In genomic region chr7:10860516-10860915, GRCh38 we compare ENCODE assay signal across 2 cellular contexts.
TF ChIP-seq lines count a peak whose summit lies in the region.

No MANE protein-coding gene starts in this region.

TF ChIP-seq in GM23338, 12 proteins besides CTCF, POLR2A, EP300 and RAD21:
- TF ChIP-seq EZH2 (IDR thresholded peaks at IDR 0.05; ENCODE audit: low read depth, unreplicated experiment): no peak

TF ChIP-seq in H1, 55 proteins besides CTCF, POLR2A, EP300 and RAD21:
- no peak for TF ChIP-seq ASH2L (IDR thresholded peaks at IDR 0.05; ENCODE audit: low read length)
- no peak for TF ChIP-seq SUZ12 (IDR thresholded peaks at IDR 0.05; ENCODE audit: low read length)
- no peak for TF ChIP-seq RFX5 (IDR thresholded peaks at IDR 0.05; ENCODE audit: borderline replicate concordance, low read depth, low read length)
- no peak for TF ChIP-seq CHD2 (IDR thresholded peaks at IDR 0.05; ENCODE audit: low read length)
- no peak for TF ChIP-seq TEAD4 (IDR thresholded peaks at IDR 0.05; ENCODE audit: low read depth, low read length)
- TF ChIP-seq MAFK (IDR thresholded peaks at IDR 0.05; ENCODE audit: low read depth, low read length): peak; percentile 72; the same call in 1 of the 2 replicates
- no peak for TF ChIP-seq PHF8 (conservative IDR thresholded peaks at IDR 0.05; ENCODE audit: low read depth, low read length)
- TF ChIP-seq SP4 (IDR thresholded peaks at IDR 0.05; ENCODE audit: low read length): no peak
- TF ChIP-seq, protein P1, sequence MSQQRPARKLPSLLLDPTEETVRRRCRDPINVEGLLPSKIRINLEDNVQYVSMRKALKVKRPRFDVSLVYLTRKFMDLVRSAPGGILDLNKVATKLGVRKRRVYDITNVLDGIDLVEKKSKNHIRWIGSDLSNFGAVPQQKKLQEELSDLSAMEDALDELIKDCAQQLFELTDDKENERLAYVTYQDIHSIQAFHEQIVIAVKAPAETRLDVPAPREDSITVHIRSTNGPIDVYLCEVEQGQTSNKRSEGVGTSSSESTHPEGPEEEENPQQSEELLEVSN (IDR thresholded peaks at IDR 0.05): no peak
- no peak for TF ChIP-seq POLR2AphosphoS5 (IDR thresholded peaks at IDR 0.05; ENCODE audit: low read depth, low read length)
- no peak for TF ChIP-seq KDM4A (IDR thresholded peaks at IDR 0.05; ENCODE audit: low read depth, low read length, severe bottlenecking)
- TF ChIP-seq YY1 (IDR thresholded peaks at IDR 0.05; ENCODE audit: low read depth, low read length): no peak
- no peak for TF ChIP-seq TAF1 (IDR thresholded peaks at IDR 0.05; ENCODE audit: low read depth, low read length)
- no peak for TF ChIP-seq SIN3A (conservative IDR thresholded peaks at IDR 0.05 in 1 of 2, IDR thresholded peaks at IDR 0.05 in 1 of 2; ENCODE audit: low read depth in 1 of 2, low read length in 2 of 2)
- TF ChIP-seq ZNF274 (IDR thresholded peaks at IDR 0.05; ENCODE audit: borderline replicate concordance, extremely low read depth, low read length): no peak
- no peak for TF ChIP-seq BCL11A (IDR thresholded peaks at IDR 0.05; ENCODE audit: low read depth in 2 of 2, low read length in 2 of 2)
- TF ChIP-seq, protein P2, sequence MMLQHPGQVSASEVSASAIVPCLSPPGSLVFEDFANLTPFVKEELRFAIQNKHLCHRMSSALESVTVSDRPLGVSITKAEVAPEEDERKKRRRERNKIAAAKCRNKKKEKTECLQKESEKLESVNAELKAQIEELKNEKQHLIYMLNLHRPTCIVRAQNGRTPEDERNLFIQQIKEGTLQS (IDR thresholded peaks at IDR 0.05; ENCODE audit: insufficient read depth, low read depth, low read length): no peak
- no peak for TF ChIP-seq MAX (IDR thresholded peaks at IDR 0.05)
- peak; percentile 41; the same call in 1 of the 2 replicates for TF ChIP-seq JUND (IDR thresholded peaks at IDR 0.05; ENCODE audit: low read length)
- no peak for TF ChIP-seq CEBPB (IDR thresholded peaks at IDR 0.05; ENCODE audit: low read depth, low read length)
- TF ChIP-seq BACH1 (IDR thresholded peaks at IDR 0.05; ENCODE audit: low read length): peak; percentile 87
- TF ChIP-seq JUN (IDR thresholded peaks at IDR 0.05; ENCODE audit: low read depth, low read length): no peak
- TF ChIP-seq, protein P3, sequence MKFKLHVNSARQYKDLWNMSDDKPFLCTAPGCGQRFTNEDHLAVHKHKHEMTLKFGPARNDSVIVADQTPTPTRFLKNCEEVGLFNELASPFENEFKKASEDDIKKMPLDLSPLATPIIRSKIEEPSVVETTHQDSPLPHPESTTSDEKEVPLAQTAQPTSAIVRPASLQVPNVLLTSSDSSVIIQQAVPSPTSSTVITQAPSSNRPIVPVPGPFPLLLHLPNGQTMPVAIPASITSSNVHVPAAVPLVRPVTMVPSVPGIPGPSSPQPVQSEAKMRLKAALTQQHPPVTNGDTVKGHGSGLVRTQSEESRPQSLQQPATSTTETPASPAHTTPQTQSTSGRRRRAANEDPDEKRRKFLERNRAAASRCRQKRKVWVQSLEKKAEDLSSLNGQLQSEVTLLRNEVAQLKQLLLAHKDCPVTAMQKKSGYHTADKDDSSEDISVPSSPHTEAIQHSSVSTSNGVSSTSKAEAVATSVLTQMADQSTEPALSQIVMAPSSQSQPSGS (IDR thresholded peaks at IDR 0.05; ENCODE audit: low read length): no peak
